ENCODE assay signal across 2 cellular contexts in genomic region chr2:118838741-118839455, GRCh38.
A peak's percentile ranks its signal among the peaks of the same experiment; 100 is the strongest.
TF ChIP-seq lines count a peak whose summit lies in the region.

No MANE protein-coding gene starts in this region.

TF ChIP-seq in GM23338, 12 proteins besides CTCF, POLR2A, EP300 and RAD21:
- TF ChIP-seq ETS1 (IDR thresholded peaks at IDR 0.05): no peak
- TF ChIP-seq EZH2 (IDR thresholded peaks at IDR 0.05; ENCODE audit: low read depth, unreplicated experiment): peak; percentile 23

TF ChIP-seq in H1, 55 proteins besides CTCF, POLR2A, EP300 and RAD21:
- TF ChIP-seq CBX5 (IDR thresholded peaks at IDR 0.05; ENCODE audit: low read depth, low read length) (no peak), TAF1 (IDR thresholded peaks at IDR 0.05; ENCODE audit: low read depth, low read length) (no peak), SIX5 (IDR thresholded peaks at IDR 0.05; ENCODE audit: low read depth, low read length) (no peak), KDM4A (IDR thresholded peaks at IDR 0.05; ENCODE audit: low read depth, low read length, severe bottlenecking) (no peak), EZH2 (IDR thresholded peaks at IDR 0.05; ENCODE audit: low read depth, low read length, severe bottlenecking) (peak; percentile 26), SP1 (IDR thresholded peaks at IDR 0.05; ENCODE audit: low read depth, low read length) (no peak), YY1 (IDR thresholded peaks at IDR 0.05; ENCODE audit: low read depth, low read length) (no peak), HDAC6 (IDR thresholded peaks at IDR 0.05; ENCODE audit: low read depth, low read length) (no peak), CBX8 (IDR thresholded peaks at IDR 0.05; ENCODE audit: borderline replicate concordance, low read depth, low read length) (peak; percentile 47; the same call in 1 of the 2 replicates), GABPA (IDR thresholded peaks at IDR 0.05; ENCODE audit: borderline replicate concordance, insufficient read depth, low read length) (no peak), MAX (IDR thresholded peaks at IDR 0.05) (no peak), HDAC2 (IDR thresholded peaks at IDR 0.05; ENCODE audit: borderline replicate concordance in 1 of 2, low read depth in 2 of 2, low read length in 2 of 2) (no peak), SAP30 (IDR thresholded peaks at IDR 0.05; ENCODE audit: insufficient read depth, insufficient replicate concordance, low read length) (no peak), SIN3A (conservative IDR thresholded peaks at IDR 0.05 in 1 of 2, IDR thresholded peaks at IDR 0.05 in 1 of 2; ENCODE audit: low read depth in 1 of 2, low read length in 2 of 2) (no peak)
